ENCODE assay signal across 21 cellular contexts in the genomic region with DNA sequence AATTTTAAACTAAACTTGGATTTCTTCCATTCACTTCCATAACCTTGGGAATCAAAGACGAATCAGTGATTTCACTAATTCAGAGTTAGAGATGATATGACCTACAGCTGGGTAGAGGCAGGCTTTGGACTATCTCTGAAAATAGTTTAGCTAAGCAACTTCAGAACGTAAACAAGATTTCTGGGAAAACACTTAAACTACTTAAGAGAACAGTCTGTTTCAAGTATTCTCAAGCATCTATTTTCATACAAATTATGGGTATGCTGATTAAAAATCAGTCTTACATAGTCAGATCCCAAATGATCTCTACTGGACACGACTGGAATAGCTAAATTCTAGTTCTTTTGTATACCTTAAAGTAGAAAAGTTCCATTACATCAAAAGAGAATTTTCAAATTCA.
"Had no signal": no experiment of that assay in that cellular context is flagged by ENCODE, and none has a peak within 500 bp of the region (broad histone marks: within the 10 kb centered on the region; RNA-seq: fewer than 3 reads in every experiment).

No MANE protein-coding gene starts in this region.

- H3K27ac ChIP-seq: HL-60, KMS-11, SJCRH30 had no signal

- H3K27me3 ChIP-seq: SJCRH30 had no signal

- H3K4me1 ChIP-seq: SJCRH30 had no signal

- DNase-seq: Kasumi-1, MM.1S, NCI-H1092 treated with DMSO at 0.1 percent for 48 hours, NCI-H1436, NCI-H187, NCI-H2029, NCI-H2081 treated with DMSO at 0.1 percent for 48 hours, NCI-H2171, NCI-H226, NCI-H446, NCI-H510A, NCI-H524 treated with DMSO at 0.1 percent for 48 hours, NCI-H69, NCI-H774, RPMI8226, SHP77 treated with DMSO at 0.1 percent for 48 hours, SJCRH30 had no signal

- H3K36me3 ChIP-seq: SJCRH30 had no signal

- H3K9me3 ChIP-seq: SJCRH30 had no signal

- H3K4me2 ChIP-seq: KMS-11 had no signal

- ATAC-seq: K562, SK-N-SH treated with all-trans-retinoic acid at 6 μM for 48 hours had no signal

- H3K4me3 ChIP-seq: K562, SJCRH30 had no signal
